28 cellular contexts compared by ENCODE assay signal in genomic region chr20:10342152-10342551, GRCh38.
"Had no signal": no experiment of that assay in that cellular context is flagged by ENCODE, and none has a peak within 500 bp of the region (broad histone marks: within the 10 kb centered on the region; RNA-seq: fewer than 3 reads in every experiment).

No MANE protein-coding gene starts in this region.

- FAIRE-seq: colon, endometrium, endothelial cell of umbilical vein, frontal cortex had no signal

- H3K27me3 ChIP-seq: colonic mucosa, dorsolateral prefrontal cortex, gastrocnemius medialis, gastroesophageal sphincter had no signal

- H3K36me3 ChIP-seq: colonic mucosa, esophagus muscularis mucosa, esophagus squamous epithelium, gastrocnemius medialis, gastroesophageal sphincter, heart left ventricle, heart right ventricle had no signal

- H3K4me1 ChIP-seq: colonic mucosa, esophagus muscularis mucosa, esophagus squamous epithelium, foreskin keratinocyte, gastrocnemius medialis, gastroesophageal sphincter, heart left ventricle, heart right ventricle had no signal

- H3K9me3 ChIP-seq: colonic mucosa, esophagus muscularis mucosa, esophagus squamous epithelium, gastrocnemius medialis, gastroesophageal sphincter, heart right ventricle had no signal

- ATAC-seq: effector memory CD8-positive, alpha-beta T cell; esophagus mucosa; foreskin keratinocyte; gastrocnemius medialis; heart left ventricle; heart right ventricle had no signal

- H3K4me3 ChIP-seq: colonic mucosa, coronary artery, dorsolateral prefrontal cortex, esophagus muscularis mucosa, esophagus squamous epithelium, gastrocnemius medialis, gastroesophageal sphincter, heart left ventricle, heart right ventricle had no signal

- DNase-seq: colonic mucosa; cortex of kidney; dermis blood vessel endothelial cell; dorsolateral prefrontal cortex; effector CD4-positive, alpha-beta T cell; effector CD8-positive, alpha-beta T cell; effector memory CD4-positive, alpha-beta T cell; effector memory CD8-positive, alpha-beta T cell; endodermal cell; erythroblast; esophagus squamous epithelium; foreskin fibroblast; foreskin keratinocyte; foreskin melanocyte; gastrocnemius medialis; glutamatergic neuron; head of caudate nucleus; heart left ventricle; heart right ventricle had no signal

- H3K27ac ChIP-seq: colonic mucosa, coronary artery, dorsolateral prefrontal cortex, epithelial cell of prostate, esophagus muscularis mucosa, esophagus squamous epithelium, foreskin keratinocyte, gastrocnemius medialis, gastroesophageal sphincter, heart left ventricle, heart right ventricle had no signal
